Comparison of ENCODE assay signal across 28 cellular contexts in genomic region chr13:27765650-27766049, GRCh38. TPM values are rescaled to one million over a fixed set of nuclear protein-coding genes. Genes with fewer than 3 reads are reported as not detected.
"Had no signal": no experiment of that assay in that cellular context is flagged by ENCODE, and none has a peak within 500 bp of the region (broad histone marks: within the 10 kb centered on the region; RNA-seq: fewer than 3 reads in every experiment).

No MANE protein-coding gene starts in this region.

- H3K27ac ChIP-seq: ascending aorta, body of pancreas had no signal

- H3K4me1 ChIP-seq: ascending aorta, body of pancreas had no signal

- H3K9me3 ChIP-seq: ascending aorta, body of pancreas had no signal

- H3K36me3 ChIP-seq: ascending aorta had no signal

- H3K4me3 ChIP-seq: ascending aorta, body of pancreas had no signal

- FAIRE-seq: bronchial epithelial cell, TTC549 had no signal

- DNase-seq: activated CD4-positive, alpha-beta memory T cell treated with anti-CD3 and anti-CD28 coated beads for 36 hours; activated CD4-positive, alpha-beta T cell treated with anti-CD3 and anti-CD28 coated beads, Interleukin-2, amount 10 ng/mL, durations not matched to agents 7 days and 5 days; activated CD4-positive, CD25-positive, alpha-beta regulatory T cell; activated CD8-positive, alpha-beta memory T cell treated with anti-CD3 and anti-CD28 coated beads for 24 hours; activated effector memory CD4-positive, alpha-beta T cell treated with anti-CD3 and anti-CD28 coated beads, Interleukin-2, amount 50 U/mL, for 16 hours; activated naive CD4-positive, alpha-beta T cell treated with Interleukin-2 at 50 U/mL for 16 hours; activated naive CD8-positive, alpha-beta T cell treated with anti-CD3 and anti-CD28 coated beads, Interleukin-2, amount 50 U/mL, for 24 hours; activated T-cell treated with anti-CD3 and anti-CD28 coated beads, Interleukin-2, amount 50 U/mL, for 4 hours; amniotic stem cell; body of pancreas; central memory CD4-positive, alpha-beta T cell; NCI-H1048; NCI-H1417; NCI-H1930; NCI-H2171; NCI-H2227 treated with DMSO at 0.1 percent for 48 hours; NCI-H446 treated with DMSO at 0.1 percent for 48 hours; NCI-H524 treated with DMSO at 0.1 percent for 48 hours; NCI-H82; PC-3; SIG-M5; T-helper 2 cell; T1000 had no signal

- H3K27me3 ChIP-seq: ascending aorta, body of pancreas had no signal

- ATAC-seq: activated naive CD4-positive, alpha-beta T cell treated with anti-CD3 and anti-CD28 coated beads, Interleukin-2, amount 50 U/mL, for 72 hours; activated naive CD8-positive, alpha-beta T cell treated with anti-CD3 and anti-CD28 coated beads, Interleukin-2, amount 50 U/mL, for 24 hours; activated T-cell treated with anti-CD3 and anti-CD28 coated beads, Interleukin-2, amount 50 U/mL, for 4 hours; body of pancreas; PC-3 had no signal

RNA-seq across cellular contexts. Expression of gene GSX1, which starts 26.6 kb away (rescaled TPM):
- total RNA-seq: activated CD4-positive, alpha-beta memory T cell treated with anti-CD3 and anti-CD28 coated beads for 36 hours; activated CD4-positive, alpha-beta T cell treated with anti-CD3 and anti-CD28 coated beads, Interleukin-2, amount 10 ng/mL, durations not matched to agents 7 days and 5 days; activated naive CD4-positive, alpha-beta T cell treated with anti-CD3 and anti-CD28 coated beads, Interleukin-2, amount 50 U/mL, for 72 hours; activated T-cell treated with anti-CD3 and anti-CD28 coated beads, Interleukin-2, amount 50 U/mL, for 4 hours; ascending aorta; body of pancreas; bronchial epithelial cell; chondrocyte; PC-3 had no signal
